Comparison of ENCODE assay signal across 1 cellular context in genomic region chr11:33724644-33725035, GRCh38.
TF ChIP-seq lines count a peak whose summit lies in the region.

No MANE protein-coding gene starts in this region.

TF ChIP-seq in SK-N-SH, 30 proteins besides CTCF, POLR2A, EP300 and RAD21:
- TF ChIP-seq MAX (IDR thresholded peaks at IDR 0.05; ENCODE audit: low read depth): 0 out of 2 replicates have a peak, but pooled peaks have one; percentile 30
- no peak for TF ChIP-seq FOXM1 (IDR thresholded peaks at IDR 0.05; ENCODE audit: low read depth)
